In the genomic region with DNA sequence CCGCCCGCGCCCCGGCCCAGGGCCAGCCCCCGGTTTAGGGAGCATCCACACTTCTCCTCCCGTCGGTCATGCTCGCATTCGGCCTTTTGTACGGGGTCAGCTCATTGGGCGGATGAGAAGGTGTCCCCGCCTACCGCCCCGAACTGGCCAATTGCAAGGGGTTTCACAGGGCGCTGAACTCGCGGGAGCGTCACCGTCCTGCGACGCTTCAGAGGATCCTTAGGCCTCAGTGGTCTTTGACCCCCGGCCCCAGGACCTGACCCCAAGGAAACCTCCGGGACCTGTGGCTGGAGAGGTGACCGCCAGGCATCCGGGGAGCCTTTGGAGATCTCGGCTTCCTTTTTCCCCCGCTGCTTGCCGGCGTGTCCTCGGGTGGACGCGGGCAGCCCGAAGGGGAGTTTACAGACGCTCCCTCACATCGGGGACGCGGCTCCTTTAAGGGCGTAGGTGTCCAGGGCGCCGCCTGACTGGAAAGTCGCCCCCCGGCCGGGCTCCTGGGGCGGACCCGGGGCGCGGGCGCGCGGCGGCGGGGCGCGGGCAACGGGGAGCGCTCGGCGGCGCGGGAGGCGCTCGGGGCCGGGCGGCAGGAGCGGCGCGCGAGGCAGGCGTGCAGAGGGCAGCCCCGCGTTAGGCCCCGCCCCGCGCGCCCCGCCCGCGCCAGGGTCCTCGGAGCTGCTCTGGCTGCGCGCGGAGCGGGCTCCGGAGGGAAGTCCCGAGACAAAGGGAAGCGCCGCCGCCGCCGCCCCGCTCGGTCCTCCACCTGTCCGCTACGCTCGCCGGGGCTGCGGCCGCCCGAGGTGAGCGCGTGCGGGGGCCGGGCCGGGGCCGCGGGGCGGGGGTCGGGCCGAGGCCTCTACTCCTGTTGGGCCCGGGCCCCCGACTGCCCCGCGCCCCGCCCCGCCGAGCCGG, we compare ENCODE assay signal across 1 cellular context.
TF ChIP-seq lines count a peak whose summit lies in the region.

A gene (plus strand): TSS at position 660 of the 909 bp plus-strand sequence. CDS start 4,395 bp downstream, outside the sequence.

TF ChIP-seq in K562, 482 proteins besides CTCF, POLR2A, EP300 and RAD21 (continued from another document and continues in another):
- TF ChIP-seq FOXP1 (CRISPR knock-in tag; IDR thresholded peaks at IDR 0.05), result peak; percentile 71; the same call in 1 of the 2 replicates
- TF ChIP-seq ETV6 (IDR thresholded peaks at IDR 0.05; ENCODE audit: borderline replicate concordance in 1 of 2, low read depth in 2 of 2, low read length in 1 of 2), result no peak
- TF ChIP-seq ETV6 (CRISPR knock-in tag; IDR thresholded peaks at IDR 0.05; ENCODE audit: borderline replicate concordance), result no peak
- TF ChIP-seq, protein P1, sequence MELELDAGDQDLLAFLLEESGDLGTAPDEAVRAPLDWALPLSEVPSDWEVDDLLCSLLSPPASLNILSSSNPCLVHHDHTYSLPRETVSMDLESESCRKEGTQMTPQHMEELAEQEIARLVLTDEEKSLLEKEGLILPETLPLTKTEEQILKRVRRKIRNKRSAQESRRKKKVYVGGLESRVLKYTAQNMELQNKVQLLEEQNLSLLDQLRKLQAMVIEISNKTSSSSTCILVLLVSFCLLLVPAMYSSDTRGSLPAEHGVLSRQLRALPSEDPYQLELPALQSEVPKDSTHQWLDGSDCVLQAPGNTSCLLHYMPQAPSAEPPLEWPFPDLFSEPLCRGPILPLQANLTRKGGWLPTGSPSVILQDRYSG (tag; conservative IDR thresholded peaks at IDR 0.05; ENCODE audit: low read depth), result no peak
- peak; percentile 66; the same call in 1 of the 2 replicates for TF ChIP-seq TAF7 (tag; IDR thresholded peaks at IDR 0.05)
- TF ChIP-seq, protein P2, sequence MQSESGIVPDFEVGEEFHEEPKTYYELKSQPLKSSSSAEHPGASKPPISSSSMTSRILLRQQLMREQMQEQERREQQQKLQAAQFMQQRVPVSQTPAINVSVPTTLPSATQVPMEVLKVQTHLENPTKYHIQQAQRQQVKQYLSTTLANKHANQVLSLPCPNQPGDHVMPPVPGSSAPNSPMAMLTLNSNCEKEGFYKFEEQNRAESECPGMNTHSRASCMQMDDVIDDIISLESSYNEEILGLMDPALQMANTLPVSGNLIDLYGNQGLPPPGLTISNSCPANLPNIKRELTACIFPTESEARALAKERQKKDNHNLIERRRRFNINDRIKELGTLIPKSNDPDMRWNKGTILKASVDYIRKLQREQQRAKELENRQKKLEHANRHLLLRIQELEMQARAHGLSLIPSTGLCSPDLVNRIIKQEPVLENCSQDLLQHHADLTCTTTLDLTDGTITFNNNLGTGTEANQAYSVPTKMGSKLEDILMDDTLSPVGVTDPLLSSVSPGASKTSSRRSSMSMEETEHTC (IDR thresholded peaks at IDR 0.05), result no peak
- TF ChIP-seq ZNF707 (CRISPR knock-in tag; conservative IDR thresholded peaks at IDR 0.05), result no peak
- no peak for TF ChIP-seq ZNF785 (CRISPR knock-in tag; IDR thresholded peaks at IDR 0.05)
- TF ChIP-seq, protein P3, sequence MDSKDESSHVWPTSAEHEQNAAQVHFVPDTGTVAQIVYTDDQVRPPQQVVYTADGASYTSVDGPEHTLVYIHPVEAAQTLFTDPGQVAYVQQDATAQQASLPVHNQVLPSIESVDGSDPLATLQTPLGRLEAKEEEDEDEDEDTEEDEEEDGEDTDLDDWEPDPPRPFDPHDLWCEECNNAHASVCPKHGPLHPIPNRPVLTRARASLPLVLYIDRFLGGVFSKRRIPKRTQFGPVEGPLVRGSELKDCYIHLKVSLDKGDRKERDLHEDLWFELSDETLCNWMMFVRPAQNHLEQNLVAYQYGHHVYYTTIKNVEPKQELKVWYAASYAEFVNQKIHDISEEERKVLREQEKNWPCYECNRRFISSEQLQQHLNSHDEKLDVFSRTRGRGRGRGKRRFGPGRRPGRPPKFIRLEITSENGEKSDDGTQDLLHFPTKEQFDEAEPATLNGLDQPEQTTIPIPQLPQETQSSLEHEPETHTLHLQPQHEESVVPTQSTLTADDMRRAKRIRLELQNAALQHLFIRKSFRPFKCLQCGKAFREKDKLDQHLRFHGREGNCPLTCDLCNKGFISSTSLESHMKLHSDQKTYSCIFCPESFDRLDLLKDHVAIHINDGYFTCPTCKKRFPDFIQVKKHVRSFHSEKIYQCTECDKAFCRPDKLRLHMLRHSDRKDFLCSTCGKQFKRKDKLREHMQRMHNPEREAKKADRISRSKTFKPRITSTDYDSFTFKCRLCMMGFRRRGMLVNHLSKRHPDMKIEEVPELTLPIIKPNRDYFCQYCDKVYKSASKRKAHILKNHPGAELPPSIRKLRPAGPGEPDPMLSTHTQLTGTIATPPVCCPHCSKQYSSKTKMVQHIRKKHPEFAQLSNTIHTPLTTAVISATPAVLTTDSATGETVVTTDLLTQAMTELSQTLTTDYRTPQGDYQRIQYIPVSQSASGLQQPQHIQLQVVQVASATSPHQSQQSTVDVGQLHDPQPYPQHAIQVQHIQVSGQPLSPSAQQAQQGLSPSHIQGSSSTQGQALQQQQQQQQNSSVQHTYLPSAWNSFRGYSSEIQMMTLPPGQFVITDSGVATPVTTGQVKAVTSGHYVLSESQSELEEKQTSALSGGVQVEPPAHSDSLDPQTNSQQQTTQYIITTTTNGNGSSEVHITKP (IDR thresholded peaks at IDR 0.05; ENCODE audit: partially characterized antibody), result peak; percentile 98
- no peak for TF ChIP-seq POLR3A (IDR thresholded peaks at IDR 0.05; ENCODE audit: borderline replicate concordance, extremely low read depth, insufficient read depth, insufficient read length)
- TF ChIP-seq TBP (optimal IDR thresholded peaks at IDR 0.05; ENCODE audit: low read depth, low read length), result peak; percentile 33
- TF ChIP-seq, protein P4, sequence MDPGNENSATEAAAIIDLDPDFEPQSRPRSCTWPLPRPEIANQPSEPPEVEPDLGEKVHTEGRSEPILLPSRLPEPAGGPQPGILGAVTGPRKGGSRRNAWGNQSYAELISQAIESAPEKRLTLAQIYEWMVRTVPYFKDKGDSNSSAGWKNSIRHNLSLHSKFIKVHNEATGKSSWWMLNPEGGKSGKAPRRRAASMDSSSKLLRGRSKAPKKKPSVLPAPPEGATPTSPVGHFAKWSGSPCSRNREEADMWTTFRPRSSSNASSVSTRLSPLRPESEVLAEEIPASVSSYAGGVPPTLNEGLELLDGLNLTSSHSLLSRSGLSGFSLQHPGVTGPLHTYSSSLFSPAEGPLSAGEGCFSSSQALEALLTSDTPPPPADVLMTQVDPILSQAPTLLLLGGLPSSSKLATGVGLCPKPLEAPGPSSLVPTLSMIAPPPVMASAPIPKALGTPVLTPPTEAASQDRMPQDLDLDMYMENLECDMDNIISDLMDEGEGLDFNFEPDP (CRISPR knock-in tag; IDR thresholded peaks at IDR 0.05), result no peak
- peak; percentile 63 for TF ChIP-seq RBBP5 (IDR thresholded peaks at IDR 0.05; ENCODE audit: borderline replicate concordance, insufficient read depth, low read length, poor library complexity, severe bottlenecking)
- TF ChIP-seq ZNF583 (CRISPR knock-in tag; IDR thresholded peaks at IDR 0.05), result no peak
- TF ChIP-seq EGR1 (conservative IDR thresholded peaks at IDR 0.05), result peak; percentile 53; the same call in 1 of the 2 replicates
- no peak for TF ChIP-seq ZNF175 (CRISPR knock-in tag; IDR thresholded peaks at IDR 0.05; ENCODE audit: low read depth)
- TF ChIP-seq STAT5B (CRISPR knock-in tag; IDR thresholded peaks at IDR 0.05), result no peak
- no peak for TF ChIP-seq RBM25 (IDR thresholded peaks at IDR 0.05; ENCODE audit: low read depth, low read length, severe bottlenecking)
- TF ChIP-seq FOSL1 (tag; conservative IDR thresholded peaks at IDR 0.05), result peak; percentile 66
- TF ChIP-seq RB1 (IDR thresholded peaks at IDR 0.05; ENCODE audit: low read depth), result peak; percentile 77; the same call in 1 of the 2 replicates
- TF ChIP-seq CTBP1 (IDR thresholded peaks at IDR 0.05; ENCODE audit: borderline replicate concordance), result peak; percentile 73
- TF ChIP-seq, protein P5, sequence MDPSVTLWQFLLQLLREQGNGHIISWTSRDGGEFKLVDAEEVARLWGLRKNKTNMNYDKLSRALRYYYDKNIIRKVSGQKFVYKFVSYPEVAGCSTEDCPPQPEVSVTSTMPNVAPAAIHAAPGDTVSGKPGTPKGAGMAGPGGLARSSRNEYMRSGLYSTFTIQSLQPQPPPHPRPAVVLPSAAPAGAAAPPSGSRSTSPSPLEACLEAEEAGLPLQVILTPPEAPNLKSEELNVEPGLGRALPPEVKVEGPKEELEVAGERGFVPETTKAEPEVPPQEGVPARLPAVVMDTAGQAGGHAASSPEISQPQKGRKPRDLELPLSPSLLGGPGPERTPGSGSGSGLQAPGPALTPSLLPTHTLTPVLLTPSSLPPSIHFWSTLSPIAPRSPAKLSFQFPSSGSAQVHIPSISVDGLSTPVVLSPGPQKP (CRISPR knock-in tag; IDR thresholded peaks at IDR 0.05), result no peak
- no peak for TF ChIP-seq RBM17 (IDR thresholded peaks at IDR 0.05; ENCODE audit: borderline replicate concordance, low read depth, low read length)
- TF ChIP-seq, protein P6, sequence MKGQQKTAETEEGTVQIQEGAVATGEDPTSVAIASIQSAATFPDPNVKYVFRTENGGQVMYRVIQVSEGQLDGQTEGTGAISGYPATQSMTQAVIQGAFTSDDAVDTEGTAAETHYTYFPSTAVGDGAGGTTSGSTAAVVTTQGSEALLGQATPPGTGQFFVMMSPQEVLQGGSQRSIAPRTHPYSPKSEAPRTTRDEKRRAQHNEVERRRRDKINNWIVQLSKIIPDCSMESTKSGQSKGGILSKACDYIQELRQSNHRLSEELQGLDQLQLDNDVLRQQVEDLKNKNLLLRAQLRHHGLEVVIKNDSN (CRISPR knock-in tag; IDR thresholded peaks at IDR 0.05), result no peak
- peak; percentile 52 for TF ChIP-seq MYC (IDR thresholded peaks at IDR 0.05; ENCODE audit: low read depth, low read length)
- peak; percentile 97 for TF ChIP-seq MYC (CRISPR knock-in tag; IDR thresholded peaks at IDR 0.05; ENCODE audit: borderline replicate concordance, low read depth)
- TF ChIP-seq, protein P7, sequence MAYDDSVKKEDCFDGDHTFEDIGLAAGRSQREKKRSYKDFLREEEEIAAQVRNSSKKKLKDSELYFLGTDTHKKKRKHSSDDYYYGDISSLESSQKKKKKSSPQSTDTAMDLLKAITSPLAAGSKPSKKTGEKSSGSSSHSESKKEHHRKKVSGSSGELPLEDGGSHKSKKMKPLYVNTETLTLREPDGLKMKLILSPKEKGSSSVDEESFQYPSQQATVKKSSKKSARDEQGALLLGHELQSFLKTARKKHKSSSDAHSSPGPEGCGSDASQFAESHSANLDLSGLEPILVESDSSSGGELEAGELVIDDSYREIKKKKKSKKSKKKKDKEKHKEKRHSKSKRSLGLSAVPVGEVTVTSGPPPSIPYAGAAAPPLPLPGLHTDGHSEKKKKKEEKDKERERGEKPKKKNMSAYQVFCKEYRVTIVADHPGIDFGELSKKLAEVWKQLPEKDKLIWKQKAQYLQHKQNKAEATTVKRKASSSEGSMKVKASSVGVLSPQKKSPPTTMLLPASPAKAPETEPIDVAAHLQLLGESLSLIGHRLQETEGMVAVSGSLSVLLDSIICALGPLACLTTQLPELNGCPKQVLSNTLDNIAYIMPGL (CRISPR knock-in tag; IDR thresholded peaks at IDR 0.05), result no peak
- TF ChIP-seq, protein P8, sequence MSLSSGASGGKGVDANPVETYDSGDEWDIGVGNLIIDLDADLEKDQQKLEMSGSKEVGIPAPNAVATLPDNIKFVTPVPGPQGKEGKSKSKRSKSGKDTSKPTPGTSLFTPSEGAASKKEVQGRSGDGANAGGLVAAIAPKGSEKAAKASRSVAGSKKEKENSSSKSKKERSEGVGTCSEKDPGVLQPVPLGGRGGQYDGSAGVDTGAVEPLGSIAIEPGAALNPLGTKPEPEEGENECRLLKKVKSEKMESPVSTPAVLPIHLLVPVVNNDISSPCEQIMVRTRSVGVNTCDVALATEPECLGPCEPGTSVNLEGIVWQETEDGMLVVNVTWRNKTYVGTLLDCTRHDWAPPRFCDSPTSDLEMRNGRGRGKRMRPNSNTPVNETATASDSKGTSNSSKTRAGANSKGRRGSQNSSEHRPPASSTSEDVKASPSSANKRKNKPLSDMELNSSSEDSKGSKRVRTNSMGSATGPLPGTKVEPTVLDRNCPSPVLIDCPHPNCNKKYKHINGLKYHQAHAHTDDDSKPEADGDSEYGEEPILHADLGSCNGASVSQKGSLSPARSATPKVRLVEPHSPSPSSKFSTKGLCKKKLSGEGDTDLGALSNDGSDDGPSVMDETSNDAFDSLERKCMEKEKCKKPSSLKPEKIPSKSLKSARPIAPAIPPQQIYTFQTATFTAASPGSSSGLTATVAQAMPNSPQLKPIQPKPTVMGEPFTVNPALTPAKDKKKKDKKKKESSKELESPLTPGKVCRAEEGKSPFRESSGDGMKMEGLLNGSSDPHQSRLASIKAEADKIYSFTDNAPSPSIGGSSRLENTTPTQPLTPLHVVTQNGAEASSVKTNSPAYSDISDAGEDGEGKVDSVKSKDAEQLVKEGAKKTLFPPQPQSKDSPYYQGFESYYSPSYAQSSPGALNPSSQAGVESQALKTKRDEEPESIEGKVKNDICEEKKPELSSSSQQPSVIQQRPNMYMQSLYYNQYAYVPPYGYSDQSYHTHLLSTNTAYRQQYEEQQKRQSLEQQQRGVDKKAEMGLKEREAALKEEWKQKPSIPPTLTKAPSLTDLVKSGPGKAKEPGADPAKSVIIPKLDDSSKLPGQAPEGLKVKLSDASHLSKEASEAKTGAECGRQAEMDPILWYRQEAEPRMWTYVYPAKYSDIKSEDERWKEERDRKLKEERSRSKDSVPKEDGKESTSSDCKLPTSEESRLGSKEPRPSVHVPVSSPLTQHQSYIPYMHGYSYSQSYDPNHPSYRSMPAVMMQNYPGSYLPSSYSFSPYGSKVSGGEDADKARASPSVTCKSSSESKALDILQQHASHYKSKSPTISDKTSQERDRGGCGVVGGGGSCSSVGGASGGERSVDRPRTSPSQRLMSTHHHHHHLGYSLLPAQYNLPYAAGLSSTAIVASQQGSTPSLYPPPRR (CRISPR knock-in tag; IDR thresholded peaks at IDR 0.05; ENCODE audit: borderline replicate concordance), result no peak
- TF ChIP-seq, protein P9, sequence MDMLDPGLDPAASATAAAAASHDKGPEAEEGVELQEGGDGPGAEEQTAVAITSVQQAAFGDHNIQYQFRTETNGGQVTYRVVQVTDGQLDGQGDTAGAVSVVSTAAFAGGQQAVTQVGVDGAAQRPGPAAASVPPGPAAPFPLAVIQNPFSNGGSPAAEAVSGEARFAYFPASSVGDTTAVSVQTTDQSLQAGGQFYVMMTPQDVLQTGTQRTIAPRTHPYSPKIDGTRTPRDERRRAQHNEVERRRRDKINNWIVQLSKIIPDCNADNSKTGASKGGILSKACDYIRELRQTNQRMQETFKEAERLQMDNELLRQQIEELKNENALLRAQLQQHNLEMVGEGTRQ (CRISPR knock-in tag; IDR thresholded peaks at IDR 0.05), result no peak
- no peak for TF ChIP-seq KDM5B (IDR thresholded peaks at IDR 0.05; ENCODE audit: insufficient replicate concordance, low read depth, low read length)
- TF ChIP-seq MTA1 (IDR thresholded peaks at IDR 0.05; ENCODE audit: borderline replicate concordance), result peak; percentile 96
- no peak for TF ChIP-seq ZNF274 (IDR thresholded peaks at IDR 0.05; ENCODE audit: borderline replicate concordance, low read depth, low read length)
- no peak for TF ChIP-seq HOXB6 (CRISPR knock-in tag; IDR thresholded peaks at IDR 0.05; ENCODE audit: borderline replicate concordance)
